Comparison of ENCODE assay signal across 8 cellular contexts in genomic region chr5:32538031-32538547, GRCh38. TPM values are rescaled to one million over a fixed set of nuclear protein-coding genes. Genes with fewer than 3 reads are reported as not detected.
DNase-seq lines count a peak whose midpoint lies in the region; ATAC-seq and TF ChIP-seq lines count a peak whose summit lies in the region.

No MANE protein-coding gene starts in this region.

- H3K9me3 Mint-ChIP-seq in activated CD8-positive, alpha-beta T cell treated with anti-CD3 and anti-CD28 coated beads, Interleukin-2, amount 10 ng/mL, durations not matched to agents 7 days and 5 days (ENCODE audit: insufficient read depth) = no peaks in the 10 kb centered on the region
- no peaks in the 10 kb centered on the region; the same call in 2 of the 3 replicates for H3K9me3 Mint-ChIP-seq in GM23338

- H3K36me3 ChIP-seq in GM06990 (ENCODE audit: control insufficient read depth, insufficient read depth, low read length) = no peaks in the 10 kb centered on the region; the same call in 1 of the 2 replicates
- no peaks in the 10 kb centered on the region for H3K36me3 ChIP-seq in GM23338 (ENCODE audit: insufficient read depth)
- no peaks in the 10 kb centered on the region for H3K36me3 ChIP-seq in suprapubic skin
- H3K36me3 ChIP-seq in body of pancreas (replicated peaks in 1 of 2; ENCODE audit: insufficient read depth in 1 of 2, low read depth in 2 of 2) = no peaks in the 10 kb centered on the region

- CTCF ChIA-PET in activated CD8-positive, alpha-beta T cell treated with anti-CD3 and anti-CD28 coated beads, Interleukin-2, amount 10 ng/mL, durations not matched to agents 7 days and 5 days (lab: Charles Lee) = interaction anchor here (1.1 to 2.5 kb wide), 3 partner anchors 48 to 52 kb away, joined by 3 to 7 read pairs (median 3); no protein-coding TSS in a partner anchor

- no peaks in the 10 kb centered on the region for H4K20me1 ChIP-seq in GM23338 (replicated peaks; ENCODE audit: insufficient read depth)

- POLR2A ChIA-PET in activated CD8-positive, alpha-beta T cell treated with anti-CD3 and anti-CD28 coated beads, Interleukin-2, amount 10 ng/mL, durations not matched to agents 7 days and 5 days (lab: Charles Lee) = interaction anchor here (1.1 kb wide), 1 partner anchor 47 kb away, joined by 3 read pairs; the partner anchor contains the start of gene SUB1

- H3K4me1 Mint-ChIP-seq in activated CD8-positive, alpha-beta T cell treated with anti-CD3 and anti-CD28 coated beads, Interleukin-2, amount 10 ng/mL, durations not matched to agents 7 days and 5 days (ENCODE audit: low read depth) = peaks cover 29% of the 10 kb centered on the region
- H3K4me1 Mint-ChIP-seq in GM23338 = peaks cover 9% of the 10 kb centered on the region

- H3K9me2 ChIP-seq in GM23338 (ENCODE audit: insufficient read depth) = no peaks in the 10 kb centered on the region

- DNase-seq in GM06990 (ENCODE audit: extremely low read depth, insufficient read length) (peak; percentile 89), GM23338 (ENCODE audit: low spot score) (no peak), suprapubic skin (ENCODE audit: low spot score in 2 of 2) (no peak), body of pancreas (no peak)
- peak; percentile 44 for DNase-seq in activated CD8-positive, alpha-beta T cell treated with anti-CD3 and anti-CD28 coated beads, Interleukin-2, amount 10 ng/mL, durations not matched to agents 7 days and 5 days
- peak; percentile 43 to 48 for DNase-seq in stimulated activated CD4-positive, alpha-beta T cell treated with anti-CD3 and anti-CD28 coated beads, Interleukin-2, amount 100 ng/mL, for 24 hours

- H3K4me3 ChIP-seq in GM06990 (replicated peaks; ENCODE audit: low read depth, low read length) (no peak overlapping the region), GM23338 (no peak overlapping the region), suprapubic skin (no peak overlapping the region), body of pancreas (no peak overlapping the region)

- TF ChIP-seq CTCF in GM06990 (IDR thresholded peaks at IDR 0.05; ENCODE audit: insufficient read depth, low read length, poor library complexity, severe bottlenecking) = no peak
- no peak for TF ChIP-seq CTCF in GM23338 (conservative IDR thresholded peaks at IDR 0.05; ENCODE audit: low read depth in 2 of 2)
- TF ChIP-seq CTCF in suprapubic skin (IDR thresholded peaks at IDR 0.05) = no peak
- TF ChIP-seq CTCF in body of pancreas (IDR thresholded peaks at IDR 0.05) = no peak

- H3F3A ChIP-seq in GM23338 (replicated peaks; ENCODE audit: low read depth) = no peaks in the 10 kb centered on the region

- TF ChIP-seq POLR2A in suprapubic skin (IDR thresholded peaks at IDR 0.05) = no peak
- no peak for TF ChIP-seq POLR2A in body of pancreas (IDR thresholded peaks at IDR 0.05)

- H3K27me3 ChIP-seq in GM06990 (replicated peaks; ENCODE audit: control insufficient read depth, insufficient read depth, low read length) = no peaks in the 10 kb centered on the region
- no peaks in the 10 kb centered on the region for H3K27me3 ChIP-seq in GM23338 (ENCODE audit: insufficient read depth)
- no peaks in the 10 kb centered on the region for H3K27me3 ChIP-seq in suprapubic skin
- H3K27me3 ChIP-seq in body of pancreas = no peaks in the 10 kb centered on the region

- no peak overlapping the region for H3K27ac Mint-ChIP-seq in activated CD8-positive, alpha-beta T cell treated with anti-CD3 and anti-CD28 coated beads, Interleukin-2, amount 10 ng/mL, durations not matched to agents 7 days and 5 days
- H3K27ac Mint-ChIP-seq in GM23338 = no peak overlapping the region

- H3K36me3 Mint-ChIP-seq in activated CD8-positive, alpha-beta T cell treated with anti-CD3 and anti-CD28 coated beads, Interleukin-2, amount 10 ng/mL, durations not matched to agents 7 days and 5 days (ENCODE audit: low read depth) = no peaks in the 10 kb centered on the region
- no peaks in the 10 kb centered on the region for H3K36me3 Mint-ChIP-seq in GM23338 (ENCODE audit: low read depth)

- no peak overlapping the region for H2AFZ ChIP-seq in GM23338

- no peaks in the 10 kb centered on the region for H3K79me2 ChIP-seq in GM23338 (replicated peaks; ENCODE audit: insufficient read depth)

- no peak overlapping the region for H3K27ac ChIP-seq in GM23338 (ENCODE audit: low read depth)
- H3K27ac ChIP-seq in suprapubic skin = no peak overlapping the region
- H3K27ac ChIP-seq in body of pancreas = no peak overlapping the region

- H3K4me1 ChIP-seq in GM23338 (ENCODE audit: insufficient read depth) (no peaks in the 10 kb centered on the region), suprapubic skin (no peaks in the 10 kb centered on the region), body of pancreas (no peaks in the 10 kb centered on the region)

- 83% methylated on average over 7 of the region's 7 CpGs for WGBS in suprapubic skin
- 49 to 52% methylated on average over 7 of the region's 7 CpGs for WGBS in body of pancreas, 2 donors

- ATAC-seq in GM21360 (IDR thresholded peaks at IDR 0.05; ENCODE audit: unreplicated experiment) = peak; percentile 70
- ATAC-seq in HG03469 (IDR thresholded peaks at IDR 0.05; ENCODE audit: unreplicated experiment) = peak; percentile 67
- peak; percentile 64 for ATAC-seq in activated CD8-positive, alpha-beta T cell treated with anti-CD3 and anti-CD28 coated beads, Interleukin-2, amount 10 ng/mL, durations not matched to agents 7 days and 5 days
- no peak for ATAC-seq in GM23338
- no peak for ATAC-seq in body of pancreas

- TF ChIP-seq EP300 in suprapubic skin (IDR thresholded peaks at IDR 0.05) = no peak

- H3K4me2 ChIP-seq in GM23338 = no peak overlapping the region

- no peak overlapping the region for H3K4me3 Mint-ChIP-seq in activated CD8-positive, alpha-beta T cell treated with anti-CD3 and anti-CD28 coated beads, Interleukin-2, amount 10 ng/mL, durations not matched to agents 7 days and 5 days
- no peak overlapping the region for H3K4me3 Mint-ChIP-seq in GM23338

- no peaks in the 10 kb centered on the region for H3K9me3 ChIP-seq in suprapubic skin
- no peaks in the 10 kb centered on the region for H3K9me3 ChIP-seq in body of pancreas

- H3K27me3 Mint-ChIP-seq in activated CD8-positive, alpha-beta T cell treated with anti-CD3 and anti-CD28 coated beads, Interleukin-2, amount 10 ng/mL, durations not matched to agents 7 days and 5 days (ENCODE audit: low read depth) = no peaks in the 10 kb centered on the region
- peaks cover 4% of the 10 kb centered on the region for H3K27me3 Mint-ChIP-seq in GM23338 (ENCODE audit: insufficient read depth, low read depth, poor library complexity)

- intact Hi-C loops in body of pancreas (cut with DNase I) = no loop called here

TF ChIP-seq in GM23338, 12 proteins besides CTCF, POLR2A, EP300 and RAD21 (continues in another document):
- TF ChIP-seq REST (IDR thresholded peaks at IDR 0.05; ENCODE audit: unreplicated experiment) (no peak), STAT1 (IDR thresholded peaks at IDR 0.05; ENCODE audit: unreplicated experiment) (no peak)

RNA-seq across cellular contexts. Expression of gene SUB1, which starts 47.3 kb away (rescaled TPM):
- total RNA-seq in activated CD8-positive, alpha-beta T cell treated with anti-CD3 and anti-CD28 coated beads, Interleukin-2, amount 10 ng/mL, durations not matched to agents 7 days and 5 days = 100 to 1,000 TPM; 352 to 377 TPM
- total RNA-seq in GM23338 (2014; rRNA removed; shearing (Covaris generic)) = 288 and 365 TPM in 2 replicates
- 1,041 and 1,042 TPM in 2 replicates for polyA plus RNA-seq in GM23338 (2016; fragmentation: Nextera tagmentation; extraction: Ambion mirVana)
- total RNA-seq in suprapubic skin (100 to 1,000 TPM; 128 to 174 (median 137) TPM), body of pancreas (100 to 1,000 TPM in 1 of 2 donors, 10 to 100 TPM in 1; 30.1 to 168 TPM)

Comparison
In these comparisons a context has a peak if more than half of its experiments do, and no peak if none do; other contexts are left out.
1. DNase-seq: peak in GM06990 (single experiment), activated CD8-positive, alpha-beta T cell treated with anti-CD3 and anti-CD28 coated beads, Interleukin-2, amount 10 ng/mL, durations not matched to agents 7 days and 5 days (single experiment) and stimulated activated CD4-positive, alpha-beta T cell treated with anti-CD3 and anti-CD28 coated beads, Interleukin-2, amount 100 ng/mL, for 24 hours (2 of 2); none in GM23338 (single experiment), suprapubic skin (0 of 2) and body of pancreas (0 of 4).
2. ATAC-seq: peak in GM21360 (single experiment), HG03469 (single experiment) and activated CD8-positive, alpha-beta T cell treated with anti-CD3 and anti-CD28 coated beads, Interleukin-2, amount 10 ng/mL, durations not matched to agents 7 days and 5 days (single experiment); none in GM23338 (single experiment) and body of pancreas (single experiment).